Comparison of ENCODE assay signal across 13 cellular contexts in the genomic region with DNA sequence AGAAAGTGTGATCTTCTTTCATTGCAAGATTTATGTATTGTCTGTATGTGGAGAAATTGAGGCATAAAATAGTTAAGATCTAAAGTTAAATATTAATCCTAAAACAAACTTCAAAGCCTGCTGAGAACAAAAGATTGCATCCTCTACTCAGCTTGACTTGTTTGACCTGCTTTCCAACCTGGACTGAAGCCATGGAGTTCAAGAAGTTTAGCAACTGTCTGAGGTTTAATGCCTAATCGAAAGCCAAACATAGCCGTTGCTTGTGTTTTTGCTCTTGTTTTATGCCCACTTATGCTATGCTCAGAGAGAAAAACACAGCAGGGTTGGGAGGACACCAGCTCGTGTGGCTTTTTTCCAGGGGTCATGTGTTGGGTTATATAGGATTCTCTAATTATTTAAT.
A peak's percentile ranks its signal among the peaks of the same experiment; 100 is the strongest.
DNase-seq lines count a peak whose midpoint lies in the region; ATAC-seq and TF ChIP-seq lines count a peak whose summit lies in the region.
"Had no signal": no experiment of that assay in that cellular context is flagged by ENCODE, and none has a peak within 500 bp of the region (broad histone marks: within the 10 kb centered on the region; RNA-seq: fewer than 3 reads in every experiment).

No MANE protein-coding gene starts in this region.

- H3K79me2 ChIP-seq in parathyroid adenoma, result no peaks in the 10 kb centered on the region

- H3K36me3 ChIP-seq in gastroesophageal sphincter (no peaks in the 10 kb centered on the region), parathyroid adenoma (ENCODE audit: control insufficient read depth, insufficient read depth, low read length) (no peaks in the 10 kb centered on the region)
- H3K36me3 ChIP-seq: spleen had no signal

- DNase-seq in DMS153 treated with DMSO at 0.1 percent for 48 hours (lab: John Stamatoyannopoulos, UW; ENCODE audit: unreplicated experiment) (peak; percentile 52), NCI-H345 (lab: John Stamatoyannopoulos, UW) (peak; percentile 27), NCI-H2171 treated with DMSO at 0.1 percent for 48 hours (lab: John Stamatoyannopoulos, UW) (no peak), NCI-H446 treated with DMSO at 0.1 percent for 48 hours (lab: John Stamatoyannopoulos, UW) (no peak)
- DNase-seq: activated CD4-positive, alpha-beta memory T cell treated with anti-CD3 and anti-CD28 coated beads, Interleukin-2, amount 10 ng/mL, durations not matched to agents 7 days and 5 days; CD8-positive, alpha-beta memory T cell; KG1; spleen had no signal

- H3K27ac ChIP-seq in gastroesophageal sphincter (peak overlapping the region; percentile 80 to 88 (median 84)), parathyroid adenoma (peak overlapping the region; percentile 40)
- H3K27ac ChIP-seq: coronary artery, spleen had no signal

- H2AFZ ChIP-seq in parathyroid adenoma, result peak overlapping the region; percentile 56

- peak overlapping the region; percentile 35 for H3K4me2 ChIP-seq in parathyroid adenoma (ENCODE audit: low read length)

- TF ChIP-seq CTCF in gastroesophageal sphincter (IDR thresholded peaks at IDR 0.05), result no peak
- no peak for TF ChIP-seq CTCF in parathyroid adenoma (IDR thresholded peaks at IDR 0.05)

- H3K27me3 ChIP-seq in gastroesophageal sphincter (no peaks in the 10 kb centered on the region), parathyroid adenoma (ENCODE audit: control insufficient read depth, insufficient read depth, low read length) (no peaks in the 10 kb centered on the region)

- H3K4me1 ChIP-seq in gastroesophageal sphincter, result peaks cover 14 to 68% (median 17%) of the 10 kb centered on the region in 3 donors
- H3K4me1 ChIP-seq in parathyroid adenoma, result peaks cover 19% of the 10 kb centered on the region
- H3K4me1 ChIP-seq: spleen had no signal

- no peak overlapping the region for H3K9ac ChIP-seq in parathyroid adenoma

- ATAC-seq in gastroesophageal sphincter (no peak), HG03457 (IDR thresholded peaks at IDR 0.05; ENCODE audit: unreplicated experiment) (no peak), HG03095 (IDR thresholded peaks at IDR 0.05; ENCODE audit: unreplicated experiment) (no peak)

- TF ChIP-seq EP300 in gastroesophageal sphincter (IDR thresholded peaks at IDR 0.05), result no peak

- TF ChIP-seq POLR2A in gastroesophageal sphincter (IDR thresholded peaks at IDR 0.05), result no peak

- no peak overlapping the region for H3K4me3 ChIP-seq in gastroesophageal sphincter
- no peak overlapping the region for H3K4me3 ChIP-seq in parathyroid adenoma (ENCODE audit: low read depth, low read length)
- H3K4me3 ChIP-seq: coronary artery, spleen had no signal

- WGBS in gastroesophageal sphincter (ENCODE audit: low coverage in 1 of 2), 2 donors, result 38% methylated on average over 3 of the region's 3 CpGs; no CpG with 5 or more reads in 1 of the 2 donors

- no peaks in the 10 kb centered on the region for H3K9me3 ChIP-seq in gastroesophageal sphincter
- no peaks in the 10 kb centered on the region for H3K9me3 ChIP-seq in parathyroid adenoma (ENCODE audit: control insufficient read depth, low read length)
- H3K9me3 ChIP-seq: spleen had no signal

Comparison
In these comparisons a context has a peak if more than half of its experiments do, and no peak if none do; other contexts are left out.
1. DNase-seq: peak in DMS153 treated with DMSO at 0.1 percent for 48 hours (single experiment) and NCI-H345 (single experiment); none in NCI-H2171 treated with DMSO at 0.1 percent for 48 hours (single experiment) and NCI-H446 treated with DMSO at 0.1 percent for 48 hours (single experiment).